Comparison of ENCODE assay signal across 15 cellular contexts in genomic region chr6:52535711-52536423, GRCh38. TPM values are rescaled to one million over a fixed set of nuclear protein-coding genes. Genes with fewer than 3 reads are reported as not detected.
DNase-seq lines count a peak whose midpoint lies in the region; ATAC-seq and TF ChIP-seq lines count a peak whose summit lies in the region.
"Had no signal": no experiment of that assay in that cellular context is flagged by ENCODE, and none has a peak within 500 bp of the region (broad histone marks: within the 10 kb centered on the region; RNA-seq: fewer than 3 reads in every experiment).

No MANE protein-coding gene starts in this region.

- H3K4me1 Mint-ChIP-seq in activated naive CD8-positive, alpha-beta T cell treated with anti-CD3 and anti-CD28 coated beads, Interleukin-2, amount 10 ng/mL, durations not matched to agents 7 days and 5 days: peaks cover 37% of the 10 kb centered on the region
- peaks cover 34% of the 10 kb centered on the region for H3K4me1 Mint-ChIP-seq in activated naive CD8-positive, alpha-beta T cell treated with anti-CD3 and anti-CD28 coated beads for 36 hours
- peaks cover 39% of the 10 kb centered on the region for H3K4me1 Mint-ChIP-seq in stimulated activated naive CD8-positive, alpha-beta T cell treated with anti-CD3 and anti-CD28 coated beads, Interleukin-15, amount 100 ng/mL, for 72 hours

- H3K4me3 Mint-ChIP-seq in activated naive CD8-positive, alpha-beta T cell treated with anti-CD3 and anti-CD28 coated beads, Interleukin-2, amount 10 ng/mL, durations not matched to agents 7 days and 5 days: peak overlapping the region; percentile 61
- no peak overlapping the region for H3K4me3 Mint-ChIP-seq in activated naive CD8-positive, alpha-beta T cell treated with anti-CD3 and anti-CD28 coated beads for 36 hours
- peak overlapping the region; percentile 16 to 51 for H3K4me3 Mint-ChIP-seq in stimulated activated naive CD8-positive, alpha-beta T cell treated with anti-CD3 and anti-CD28 coated beads, Interleukin-15, amount 100 ng/mL, for 72 hours

- H3K9me3 ChIP-seq in RWPE2 (ENCODE audit: severe bottlenecking) (no peaks in the 10 kb centered on the region), thyroid gland (no peaks in the 10 kb centered on the region)
- H3K9me3 ChIP-seq: heart right ventricle, lower lobe of right lung, SK-N-SH had no signal

- intact Hi-C loops in thyroid gland (cut with DNase I): no loop called here

- WGBS in thyroid gland, 2 donors: 87 to 89% methylated on average over 5 of the region's 5 CpGs

- H3K27me3 ChIP-seq in RWPE2 (ENCODE audit: insufficient read depth, poor library complexity, severe bottlenecking): no peaks in the 10 kb centered on the region
- no peaks in the 10 kb centered on the region for H3K27me3 ChIP-seq in thyroid gland
- H3K27me3 ChIP-seq: heart right ventricle had no signal

- H3K27ac Mint-ChIP-seq in activated naive CD8-positive, alpha-beta T cell treated with anti-CD3 and anti-CD28 coated beads, Interleukin-2, amount 10 ng/mL, durations not matched to agents 7 days and 5 days: peak overlapping the region; percentile 69
- no peak overlapping the region for H3K27ac Mint-ChIP-seq in activated naive CD8-positive, alpha-beta T cell treated with anti-CD3 and anti-CD28 coated beads for 36 hours
- H3K27ac Mint-ChIP-seq in stimulated activated naive CD8-positive, alpha-beta T cell treated with anti-CD3 and anti-CD28 coated beads, Interleukin-15, amount 100 ng/mL, for 72 hours: peak overlapping the region in 1 of 2 donors; percentile 47

- peaks cover 39% of the 10 kb centered on the region for H3K27me3 Mint-ChIP-seq in activated naive CD8-positive, alpha-beta T cell treated with anti-CD3 and anti-CD28 coated beads, Interleukin-2, amount 10 ng/mL, durations not matched to agents 7 days and 5 days
- no peaks in the 10 kb centered on the region for H3K27me3 Mint-ChIP-seq in activated naive CD8-positive, alpha-beta T cell treated with anti-CD3 and anti-CD28 coated beads for 36 hours
- H3K27me3 Mint-ChIP-seq in stimulated activated naive CD8-positive, alpha-beta T cell treated with anti-CD3 and anti-CD28 coated beads, Interleukin-15, amount 100 ng/mL, for 72 hours: no peaks in the 10 kb centered on the region

- H3K36me3 ChIP-seq in RWPE2 (ENCODE audit: low read depth) (peaks cover 31% of the 10 kb centered on the region), thyroid gland (peaks cover 0 to 4% of the 10 kb centered on the region in 2 donors)

- POLR2A ChIA-PET in activated naive CD8-positive, alpha-beta T cell treated with anti-CD3 and anti-CD28 coated beads, Interleukin-2, amount 10 ng/mL, durations not matched to agents 7 days and 5 days (lab: Charles Lee): interaction anchor here (0.6 to 2.4 kb wide), 2 partner anchors 41 to 272 kb away, joined by 5 to 6 read pairs; partner anchors contain the start of gene TRAM2

- peak overlapping the region; percentile 89 for H3K27ac ChIP-seq in RWPE2 (ENCODE audit: poor library complexity, severe bottlenecking)
- H3K27ac ChIP-seq in thyroid gland: no peak overlapping the region
- H3K27ac ChIP-seq: lower lobe of right lung had no signal

- DNase-seq in activated naive CD8-positive, alpha-beta T cell treated with anti-CD3 and anti-CD28 coated beads, Interleukin-2, amount 10 ng/mL, durations not matched to agents 7 days and 5 days: no peak
- DNase-seq in activated naive CD8-positive, alpha-beta T cell treated with anti-CD3 and anti-CD28 coated beads for 36 hours: no peak
- DNase-seq in RWPE2 (ENCODE audit: low spot score) (no peak), iPS-NIHi11 (ENCODE audit: low spot score) (no peak), thyroid gland (no peak)
- peak in 1 of 2 donors; percentile 2 for DNase-seq in stimulated activated naive CD8-positive, alpha-beta T cell treated with anti-CD3 and anti-CD28 coated beads, Interleukin-15, amount 100 ng/mL, for 72 hours
- no peak for DNase-seq in stimulated activated CD4-positive, alpha-beta T cell treated with anti-CD3 and anti-CD28 coated beads, Interleukin-2, amount 100 ng/mL, for 48 hours
- DNase-seq: activated effector memory CD4-positive, alpha-beta T cell treated with anti-CD3 and anti-CD28 coated beads, Interleukin-2, amount 50 U/mL, for 16 hours; heart right ventricle; lower lobe of right lung; NCI-H1436; occipital lobe; SK-N-SH had no signal

- H3K4me1 ChIP-seq in RWPE2 (ENCODE audit: insufficient read depth, poor library complexity, severe bottlenecking): peaks cover 54% of the 10 kb centered on the region
- peaks cover 7 to 29% of the 10 kb centered on the region in 2 donors for H3K4me1 ChIP-seq in thyroid gland

- TF ChIP-seq POLR2A in thyroid gland (IDR thresholded peaks at IDR 0.05): no peak

- ATAC-seq in activated naive CD8-positive, alpha-beta T cell treated with anti-CD3 and anti-CD28 coated beads, Interleukin-2, amount 10 ng/mL, durations not matched to agents 7 days and 5 days (ENCODE audit: low read depth): peak; percentile 29
- ATAC-seq in HG02798 (IDR thresholded peaks at IDR 0.05; ENCODE audit: poor library complexity, unreplicated experiment): peak; percentile 18
- no peak for ATAC-seq in RWPE2 (ENCODE audit: low read depth)
- no peak for ATAC-seq in stimulated activated naive CD8-positive, alpha-beta T cell treated with anti-CD3 and anti-CD28 coated beads, Interleukin-15, amount 100 ng/mL, for 72 hours
- ATAC-seq: activated CD4-positive, CD25-positive, alpha-beta regulatory T cell treated with anti-CD3 and anti-CD28 coated beads, Interleukin-2, amount 50 U/mL, for 24 hours had no signal

- TF ChIP-seq CTCF in RWPE2 (IDR thresholded peaks at IDR 0.05; ENCODE audit: poor library complexity, severe bottlenecking): no peak
- no peak for TF ChIP-seq CTCF in thyroid gland (IDR thresholded peaks at IDR 0.05)

- no peaks in the 10 kb centered on the region for H3K36me3 Mint-ChIP-seq in activated naive CD8-positive, alpha-beta T cell treated with anti-CD3 and anti-CD28 coated beads, Interleukin-2, amount 10 ng/mL, durations not matched to agents 7 days and 5 days
- H3K36me3 Mint-ChIP-seq in activated naive CD8-positive, alpha-beta T cell treated with anti-CD3 and anti-CD28 coated beads for 36 hours: peaks cover 5% of the 10 kb centered on the region

- H3K4me3 ChIP-seq in RWPE2 (ENCODE audit: severe bottlenecking) (no peak overlapping the region), thyroid gland (replicated peaks in 1 of 3) (no peak overlapping the region)
- H3K4me3 ChIP-seq: heart right ventricle, lower lobe of right lung had no signal

- H3K9me3 Mint-ChIP-seq in activated naive CD8-positive, alpha-beta T cell treated with anti-CD3 and anti-CD28 coated beads, Interleukin-2, amount 10 ng/mL, durations not matched to agents 7 days and 5 days: no peaks in the 10 kb centered on the region
- no peaks in the 10 kb centered on the region for H3K9me3 Mint-ChIP-seq in activated naive CD8-positive, alpha-beta T cell treated with anti-CD3 and anti-CD28 coated beads for 36 hours
- no peaks in the 10 kb centered on the region for H3K9me3 Mint-ChIP-seq in stimulated activated naive CD8-positive, alpha-beta T cell treated with anti-CD3 and anti-CD28 coated beads, Interleukin-15, amount 100 ng/mL, for 72 hours

RNA-seq across cellular contexts. Expression of gene TRAM2, which starts 41.0 kb away (rescaled TPM):
- 1 to 10 TPM; 4.8 to 5.0 TPM for total RNA-seq in activated naive CD8-positive, alpha-beta T cell treated with anti-CD3 and anti-CD28 coated beads, Interleukin-2, amount 10 ng/mL, durations not matched to agents 7 days and 5 days
- 1 to 10 TPM; 1.6 to 2.0 TPM for total RNA-seq in activated naive CD8-positive, alpha-beta T cell treated with anti-CD3 and anti-CD28 coated beads for 36 hours
- total RNA-seq in thyroid gland: 10 to 100 TPM; 16.5 to 21.8 (median 19.7) TPM

Comparison
In these comparisons a context has a peak if more than half of its experiments do, and no peak if none do; other contexts are left out.
1. ATAC-seq: peak in activated naive CD8-positive, alpha-beta T cell treated with anti-CD3 and anti-CD28 coated beads, Interleukin-2, amount 10 ng/mL, durations not matched to agents 7 days and 5 days (single experiment) and HG02798 (single experiment); none in RWPE2 (single experiment) and stimulated activated naive CD8-positive, alpha-beta T cell treated with anti-CD3 and anti-CD28 coated beads, Interleukin-15, amount 100 ng/mL, for 72 hours (single experiment).